In genomic region chr2:46655551-46656436, GRCh38 we compare ENCODE assay signal across 12 cellular contexts. TPM values are rescaled to one million over a fixed set of nuclear protein-coding genes. Genes with fewer than 3 reads are reported as not detected.
DNase-seq lines count a peak whose midpoint lies in the region; FAIRE-seq and TF ChIP-seq lines count a peak whose summit lies in the region.
"Had no signal": no experiment of that assay in that cellular context is flagged by ENCODE, and none has a peak within 500 bp of the region (broad histone marks: within the 10 kb centered on the region; RNA-seq: fewer than 3 reads in every experiment).

No MANE protein-coding gene starts in this region.

- H3K9me2 ChIP-seq in GM23248 (ENCODE audit: insufficient read depth) = no peaks in the 10 kb centered on the region

- no peak for TF ChIP-seq CTCF in bronchial epithelial cell (IDR thresholded peaks at IDR 0.05; ENCODE audit: insufficient read depth, low read length, severe bottlenecking)
- TF ChIP-seq CTCF in ascending aorta (IDR thresholded peaks at IDR 0.05) = no peak

- peaks cover 40% of the 10 kb centered on the region for H3K4me1 ChIP-seq in GM23248 (ENCODE audit: insufficient read depth)
- H3K4me1 ChIP-seq in skeletal muscle satellite cell (ENCODE audit: control insufficient read depth, insufficient read depth, low read length) = peaks cover 24% of the 10 kb centered on the region
- peaks cover 0 to 10% of the 10 kb centered on the region in 2 donors for H3K4me1 ChIP-seq in ascending aorta

- H3K27ac ChIP-seq in GM23248 = peak overlapping the region; percentile 74
- no peak overlapping the region for H3K27ac ChIP-seq in ascending aorta

- 7 to 11% methylated on average over 7 of the region's 7 CpGs for WGBS in GM23248 (ENCODE audit: low coverage in 1 of 2, low lambda C conversion rate in 2 of 2, missing lambda C conversion rate in 2 of 2), 2 experiments

- H3K79me2 ChIP-seq in GM23248 (ENCODE audit: insufficient read depth) = peaks cover 31% of the 10 kb centered on the region

- intact Hi-C loops in ascending aorta (cut with DNase I) = no loop called here

- no peak overlapping the region for H2AFZ ChIP-seq in GM23248

- H3K9ac ChIP-seq in GM23248 (peak overlapping the region; percentile 17; the same call in 1 of the 2 replicates), skeletal muscle satellite cell (ENCODE audit: low read depth, low read length) (no peak overlapping the region)

- FAIRE-seq in bronchial epithelial cell (lab: Jason Lieb, UNC) (no peak), H54 (lab: Jason Lieb, UNC) (no peak)
- FAIRE-seq: frontal cortex had no signal

- H3K27me3 ChIP-seq in GM23248 (replicated peaks; ENCODE audit: insufficient read depth) (no peaks in the 10 kb centered on the region), bronchial epithelial cell (ENCODE audit: control insufficient read depth, insufficient read depth, low read length) (no peaks in the 10 kb centered on the region), skeletal muscle satellite cell (ENCODE audit: control insufficient read depth, insufficient read depth, low read length) (no peaks in the 10 kb centered on the region), ascending aorta (no peaks in the 10 kb centered on the region)
- H3K27me3 ChIP-seq: ovary had no signal

- no peaks in the 10 kb centered on the region for H4K20me1 ChIP-seq in GM23248 (ENCODE audit: insufficient read depth)

- H3K36me3 ChIP-seq in GM23248 (ENCODE audit: low read depth) (no peaks in the 10 kb centered on the region), bronchial epithelial cell (ENCODE audit: control insufficient read depth, insufficient read depth, low read length) (no peaks in the 10 kb centered on the region), skeletal muscle satellite cell (ENCODE audit: insufficient read depth, low read length) (no peaks in the 10 kb centered on the region), ascending aorta (no peaks in the 10 kb centered on the region)
- H3K36me3 ChIP-seq: ovary had no signal

- H3K9me3 ChIP-seq in GM23248 (ENCODE audit: low read depth) = no peaks in the 10 kb centered on the region
- H3K9me3 ChIP-seq in skeletal muscle satellite cell (replicated peaks; ENCODE audit: low read length) = no peaks in the 10 kb centered on the region
- no peaks in the 10 kb centered on the region for H3K9me3 ChIP-seq in ascending aorta
- H3K9me3 ChIP-seq: ovary had no signal

- in situ Hi-C loops in GM23248 (cut with MboI) = no loop called here

- H3F3A ChIP-seq in GM23248 (ENCODE audit: insufficient read depth) = peaks cover 39% of the 10 kb centered on the region

- peak overlapping the region; percentile 18 for H3K4me3 ChIP-seq in GM23248
- no peak overlapping the region for H3K4me3 ChIP-seq in bronchial epithelial cell (ENCODE audit: low read depth, low read length)
- no peak overlapping the region for H3K4me3 ChIP-seq in skeletal muscle satellite cell (ENCODE audit: low read length)
- no peak overlapping the region for H3K4me3 ChIP-seq in ascending aorta
- H3K4me3 ChIP-seq: ovary had no signal

- peak; percentile 88 for DNase-seq in GM23248
- peak; percentile 39 for DNase-seq in bronchial epithelial cell (ENCODE audit: low read depth)
- peak; percentile 43 for DNase-seq in kidney glomerular epithelial cell (lab: John Stamatoyannopoulos, UW)
- no peak for DNase-seq in ascending aorta (ENCODE audit: low spot score in 2 of 2)
- DNase-seq in H54 (ENCODE audit: insufficient read length, low spot score) = no peak
- DNase-seq in 8988T = no peak
- DNase-seq: activated CD4-positive, alpha-beta T cell treated with anti-CD3 and anti-CD28 coated beads, Interleukin-2, amount 50 U/mL, for 48 hours; activated gamma-delta T cell; NCI-H2171 had no signal

- no peak for TF ChIP-seq POLR2A in H54 (IDR thresholded peaks at IDR 0.05; ENCODE audit: low read depth, low read length)

- H3K4me2 ChIP-seq in GM23248 (ENCODE audit: unreplicated experiment) = peak overlapping the region; percentile 52
- peak overlapping the region; percentile 8 for H3K4me2 ChIP-seq in skeletal muscle satellite cell (ENCODE audit: low read length)

RNA-seq across cellular contexts. Expression of gene CRIPT, which starts 38.8 kb away (rescaled TPM):
- 20.9 and 29.8 TPM in 2 replicates for total RNA-seq in GM23248 (2014; rRNA removed; shearing (Covaris generic))
- 36.3 and 36.9 TPM in 2 replicates for polyA plus RNA-seq in GM23248 (2016; fragmentation: Nextera tagmentation; extraction: Ambion mirVana)
- total RNA-seq in bronchial epithelial cell (6.8 and 7.4 TPM in 2 replicates), ascending aorta (2.1 TPM)
- 19.0 and 21.0 TPM in 2 replicates for total RNA-seq in skeletal muscle satellite cell (2012; rRNA removed)

RNA-seq across cellular contexts. Expression of gene PIGF, which starts 39.0 kb away (rescaled TPM):
- 34.4 and 36.0 TPM in 2 replicates for total RNA-seq in GM23248 (2014; rRNA removed; shearing (Covaris generic))
- polyA plus RNA-seq in GM23248 (2016; fragmentation: Nextera tagmentation; extraction: Ambion mirVana) = 52.2 and 56.5 TPM in 2 replicates
- total RNA-seq in bronchial epithelial cell (23.7 and 25.0 TPM in 2 replicates), ascending aorta (12.3 TPM)
- 26.1 and 26.2 TPM in 2 replicates for total RNA-seq in skeletal muscle satellite cell (2012; rRNA removed)

RNA-seq across cellular contexts. Expression of gene SOCS5, which starts 43.3 kb away (rescaled TPM):
- 186 and 243 TPM in 2 replicates for total RNA-seq in GM23248 (2014; rRNA removed; shearing (Covaris generic))
- polyA plus RNA-seq in GM23248 (2016; fragmentation: Nextera tagmentation; extraction: Ambion mirVana) = 96.9 and 101 TPM in 2 replicates
- total RNA-seq in bronchial epithelial cell = 9.5 and 11.6 TPM in 2 replicates
- 43.6 and 52.2 TPM in 2 replicates for total RNA-seq in skeletal muscle satellite cell (2012; rRNA removed)
- total RNA-seq in ascending aorta = 8.9 TPM

Comparison
In these comparisons a context has a peak if more than half of its experiments do, and no peak if none do; other contexts are left out.
1. DNase-seq: peak in GM23248 (single experiment), bronchial epithelial cell (single experiment) and kidney glomerular epithelial cell (single experiment); none in ascending aorta (0 of 2), H54 (single experiment) and 8988T (single experiment).
2. RNA of gene SOCS5, which starts 43.3 kb away (total RNA-seq): 186 to 243 TPM in GM23248; 9.5 to 11.6 TPM in bronchial epithelial cell and 8.9 TPM in ascending aorta (single experiment); every median in the first group is over 10 times any median in the second.